13 cellular contexts compared by ENCODE assay signal in the genomic region with DNA sequence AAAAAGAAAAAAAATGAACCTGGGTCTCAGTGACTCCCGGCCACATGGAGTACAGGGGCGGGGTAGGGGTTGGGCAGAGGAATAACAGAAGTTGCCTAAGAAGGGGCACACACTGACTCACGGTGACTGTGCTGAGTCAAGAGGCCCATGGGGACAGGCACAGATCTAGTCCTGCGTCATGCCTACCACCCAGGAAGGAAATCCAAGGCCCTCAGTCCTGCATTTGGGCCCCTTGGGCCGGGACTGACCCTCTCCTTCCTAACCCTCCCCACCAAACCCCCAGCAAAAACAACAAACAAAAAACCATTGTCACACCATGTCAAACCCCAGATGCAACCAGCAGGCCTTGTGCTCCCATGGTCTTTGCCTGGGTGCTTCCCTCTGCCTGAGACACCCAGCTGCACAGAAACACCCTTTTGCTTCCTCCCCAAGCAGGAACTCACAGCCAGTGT. TPM values are rescaled to one million over a fixed set of nuclear protein-coding genes. Genes with fewer than 3 reads are reported as not detected.
DNase-seq lines count a peak whose midpoint lies in the region; ATAC-seq, FAIRE-seq and TF ChIP-seq lines count a peak whose summit lies in the region.
"Had no signal": no experiment of that assay in that cellular context is flagged by ENCODE, and none has a peak within 500 bp of the region (broad histone marks: within the 10 kb centered on the region; RNA-seq: fewer than 3 reads in every experiment).

No MANE protein-coding gene starts in this region.

- H3K4me3 Mint-ChIP-seq in Calu3 (ENCODE audit: low read depth, unreplicated experiment): no peak overlapping the region

- no peaks in the 10 kb centered on the region for H3K9me2 ChIP-seq in PC-3 (replicated peaks; ENCODE audit: low read length)

- H4K20me1 ChIP-seq in PC-3 (ENCODE audit: low read length): no peaks in the 10 kb centered on the region

- peak overlapping the region; percentile 70 for H3K9ac ChIP-seq in PC-3 (ENCODE audit: low read length)

- TF ChIP-seq POLR2A in esophagus squamous epithelium (IDR thresholded peaks at IDR 0.05): no peak

- BruUV-seq in Calu3 (replicated peaks; lab: Mats Ljungman, UMichigan) (no TSS peak), PC-3 (replicated peaks; lab: Mats Ljungman, UMichigan) (no TSS peak)

- CTCF ChIA-PET in Calu3 (lab: Charles Lee) (interaction anchor here (0.7 to 0.8 kb wide), 2 partner anchors 20 to 315 kb away, joined by 3 to 4 read pairs; no protein-coding TSS in a partner anchor), PC-3 (lab: Charles Lee) (no interaction called here)

- H3K27ac ChIP-seq in PC-3 (ENCODE audit: low read length) (peak overlapping the region; percentile 91), esophagus squamous epithelium (peak overlapping the region; percentile 75 to 82 (median 78)), pancreas (no peak overlapping the region)

- no peak for FAIRE-seq in pancreas (lab: Jason Lieb, UNC)

- H3K4me3 ChIP-seq in PC-3 (ENCODE audit: low read length) (no peak overlapping the region), esophagus squamous epithelium (no peak overlapping the region), pancreas (no peak overlapping the region)

- H3K27me3 ChIP-seq in PC-3 (ENCODE audit: low read length) (no peaks in the 10 kb centered on the region), esophagus squamous epithelium (peaks cover 0 to 5% (median 0%) of the 10 kb centered on the region in 4 donors), pancreas (no peaks in the 10 kb centered on the region)

- peak overlapping the region; percentile 64 for H2AFZ ChIP-seq in PC-3 (ENCODE audit: low read length)

- ATAC-seq in PC-3: peak; percentile 97
- peak in 3 of 4 donors; percentile 52 to 92 (median 86) for ATAC-seq in pancreas
- no peak for ATAC-seq in GM21529 (IDR thresholded peaks at IDR 0.05; ENCODE audit: unreplicated experiment)

- POLR2A ChIA-PET in PC-3 (lab: Charles Lee; ENCODE audit: unreplicated experiment): no interaction called here

- intact Hi-C loops in Calu3 (cut with micrococcal nuclease; ENCODE audit: unreplicated experiment): no loop called here
- intact Hi-C loops in PC-3 (cut with micrococcal nuclease): no loop called here
- intact Hi-C loops in esophagus squamous epithelium (cut with DNase I): no loop called here
- intact Hi-C loops in pancreas (cut with DNase I): no loop called here
- intact Hi-C loops in posterior cingulate gyrus (cut with DNase I): no loop called here

- H3K36me3 ChIP-seq in PC-3 (ENCODE audit: low read depth, low read length) (no peaks in the 10 kb centered on the region), esophagus squamous epithelium (no peaks in the 10 kb centered on the region), pancreas (no peaks in the 10 kb centered on the region)

- H3K4me1 ChIP-seq in PC-3 (ENCODE audit: insufficient read depth, low read length) (peaks cover 14% of the 10 kb centered on the region), esophagus squamous epithelium (peaks cover 0 to 25% (median 9%) of the 10 kb centered on the region in 3 donors), pancreas (no peaks in the 10 kb centered on the region)

- H3K27me3 Mint-ChIP-seq in Calu3 (ENCODE audit: unreplicated experiment): no peaks in the 10 kb centered on the region

- DNase-seq in Calu3 (peak; percentile 32), PC-3 (peak; percentile 83), esophagus squamous epithelium (lab: John Stamatoyannopoulos, UW) (no peak), pancreas (no peak), DMS 273 treated with DMSO at 0.1 percent for 48 hours (lab: John Stamatoyannopoulos, UW) (no peak), posterior cingulate gyrus (no peak), GM13976 (ENCODE audit: low spot score) (no peak)
- DNase-seq: Karpas-422; kidney glomerular epithelial cell; stimulated activated CD4-positive, alpha-beta T cell treated with anti-CD3 and anti-CD28 coated beads, Interleukin-4, amount 100 ng/mL, for 4 hours had no signal

- H3K9me3 Mint-ChIP-seq in Calu3 (ENCODE audit: low read depth, unreplicated experiment): no peaks in the 10 kb centered on the region

- H3K79me2 ChIP-seq in PC-3 (ENCODE audit: low read length): no peaks in the 10 kb centered on the region

- WGBS in esophagus squamous epithelium, 2 donors: 38 to 51% methylated on average over 5 of the region's 5 CpGs
- 84 to 91% methylated on average over 5 of the region's 5 CpGs for WGBS in pancreas, 2 donors

- TF ChIP-seq CTCF in Calu3 (IDR thresholded peaks at IDR 0.05; ENCODE audit: unreplicated experiment) (no peak), PC-3 (conservative IDR thresholded peaks at IDR 0.05; ENCODE audit: low read depth, low read length) (no peak), esophagus squamous epithelium (IDR thresholded peaks at IDR 0.05) (no peak), pancreas (IDR thresholded peaks at IDR 0.05) (no peak), GM13976 (IDR thresholded peaks at IDR 0.05; ENCODE audit: borderline replicate concordance, control extremely low read depth, extremely low read depth, insufficient read depth, missing control alignments) (no peak)

- H3K9me3 ChIP-seq in PC-3 (ENCODE audit: low read length): no peaks in the 10 kb centered on the region
- H3K9me3 ChIP-seq in esophagus squamous epithelium: no peaks in the 10 kb centered on the region
- H3K9me3 ChIP-seq in pancreas: no peaks in the 10 kb centered on the region

- peak overlapping the region; percentile 50 for H3K4me2 ChIP-seq in PC-3 (ENCODE audit: low read length)

- H3K4me1 Mint-ChIP-seq in Calu3 (ENCODE audit: low read depth, unreplicated experiment): peaks cover 10% of the 10 kb centered on the region

- in situ Hi-C loops in GM13976 (cut with MboI; ENCODE audit: low sequenced_read_pairs, unreplicated experiment): no loop called here

- no peaks in the 10 kb centered on the region for H3F3A ChIP-seq in PC-3 (ENCODE audit: low read length, unreplicated experiment)

- no peaks in the 10 kb centered on the region for H3K36me3 Mint-ChIP-seq in Calu3 (ENCODE audit: insufficient read depth, unreplicated experiment)

- no peak overlapping the region for H3K27ac Mint-ChIP-seq in Calu3 (ENCODE audit: unreplicated experiment)

RNA-seq across cellular contexts. Expression of a gene that starts 9.6 kb away (rescaled TPM):
- 32.6 and 44.7 TPM in 2 replicates for total RNA-seq in Calu3 (2022)
- 21.5 and 28.1 TPM in 2 replicates for total RNA-seq in PC-3 (2014; rRNA removed)
- total RNA-seq in esophagus squamous epithelium: 100 to 1,000 TPM in 3 of 4 donors, 10 to 100 TPM in 1; 95.6 to 278 (median 122) TPM
- total RNA-seq in pancreas: 10 to 100 TPM in 5 of 6 donors, 1 to 10 TPM in 1; 8.4 to 29.4 (median 13.4) TPM
- polyA plus RNA-seq in pancreas: 1 to 10 TPM; 7.3 to 8.0 TPM
- total RNA-seq: T-helper 2 cell treated with Interferon-gamma antibody and Interleukin-4, amounts not matched to agents 100 ng/mL and 5 ng/mL, for 36 hours had no signal

RNA-seq across cellular contexts. Expression of a gene that starts 21.9 kb away (rescaled TPM):
- total RNA-seq in Calu3 (2022) (0.86 and 1.0 TPM in 2 replicates), PC-3 (2014; rRNA removed) (not detected in 2 replicates), esophagus squamous epithelium (10 to 100 TPM; 18.7 to 93.0 (median 48.9) TPM), pancreas (under 1 TPM in 4 of 6 donors, not detected in 2; 0.09 to 0.59 (median 0.17) TPM)
- polyA plus RNA-seq in pancreas: under 1 TPM in 1 of 2 donors, not detected in 1; 0.16 TPM
- total RNA-seq: G401 had no signal

Comparison
In these comparisons a context has a peak if more than half of its experiments do, and no peak if none do; other contexts are left out.
1. DNase-seq: peak in Calu3 (single experiment) and PC-3 (single experiment); none in esophagus squamous epithelium (single experiment), pancreas (0 of 6), DMS 273 treated with DMSO at 0.1 percent for 48 hours (single experiment), posterior cingulate gyrus (0 of 10) and GM13976 (single experiment).
2. H3K27ac ChIP-seq: peak in PC-3 (single experiment) and esophagus squamous epithelium (4 of 4); none in pancreas (0 of 4).